Comparison of ENCODE assay signal across 11 cellular contexts in the genomic region with DNA sequence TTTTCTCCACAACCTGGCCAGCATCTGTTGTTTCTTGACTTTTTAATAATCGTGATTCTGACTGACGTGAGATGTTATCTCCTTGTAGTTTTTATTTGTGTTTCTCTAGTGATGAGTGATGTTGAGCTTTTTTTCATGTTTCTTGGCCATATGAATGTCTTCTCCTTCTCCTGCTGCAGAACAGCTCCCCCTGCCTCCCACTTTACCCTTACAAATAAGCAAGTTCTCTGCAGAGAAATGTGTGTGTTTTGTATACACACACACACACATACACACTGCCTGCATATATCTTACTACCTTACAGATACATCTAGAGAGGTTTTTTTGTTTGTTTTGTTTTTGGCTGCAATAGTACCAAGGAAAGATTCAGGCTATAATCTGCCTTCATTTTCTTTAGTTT.
A peak's percentile ranks its signal among the peaks of the same experiment; 100 is the strongest.
DNase-seq lines count a peak whose midpoint lies in the region; ATAC-seq and TF ChIP-seq lines count a peak whose summit lies in the region.
"Had no signal": no experiment of that assay in that cellular context is flagged by ENCODE, and none has a peak within 500 bp of the region (broad histone marks: within the 10 kb centered on the region; RNA-seq: fewer than 3 reads in every experiment).

No MANE protein-coding gene starts in this region.

- no peaks in the 10 kb centered on the region for H3K4me1 ChIP-seq in Loucy (ENCODE audit: insufficient read depth, low read length, poor library complexity, severe bottlenecking)

- H3K27me3 ChIP-seq in Loucy (ENCODE audit: insufficient read depth, low read length, poor library complexity, severe bottlenecking): no peaks in the 10 kb centered on the region

- H3K4me2 ChIP-seq in Loucy (ENCODE audit: low read depth, low read length, poor library complexity, severe bottlenecking): no peak overlapping the region

- ATAC-seq in GM19463 (IDR thresholded peaks at IDR 0.05; ENCODE audit: unreplicated experiment): no peak
- ATAC-seq: stimulated activated memory B cell treated with anti-CD40 and anti-IgM and Interleukin-4, amounts not matched to agents 10 μg/mL and 1 μg/mL and 100 μg/mL, for 72 hours had no signal

- no peaks in the 10 kb centered on the region for H3K9me3 ChIP-seq in Loucy (ENCODE audit: insufficient read depth, low read depth, low read length)

- no peaks in the 10 kb centered on the region for H3K9me2 ChIP-seq in Loucy (replicated peaks; ENCODE audit: low read depth, low read length)

- no peaks in the 10 kb centered on the region for H4K20me1 ChIP-seq in Loucy (ENCODE audit: insufficient read depth, low read length, poor library complexity, severe bottlenecking)

- DNase-seq in NOMO-1 treated with DMSO at 0.1 percent for 48 hours (lab: John Stamatoyannopoulos, UW; ENCODE audit: unreplicated experiment): peak; percentile 5
- no peak for DNase-seq in NOMO-1 treated with dmso at 0.1 percent for 144 hours (lab: John Stamatoyannopoulos, UW; ENCODE audit: unreplicated experiment)
- peak; percentile 15 for DNase-seq in cerebellar cortex (ENCODE audit: low spot score)
- peak; percentile 9 for DNase-seq in pons (ENCODE audit: low spot score)
- no peak for DNase-seq in GDM1 (lab: John Stamatoyannopoulos, UW)
- no peak for DNase-seq in NCI-H524 treated with DMSO at 0.1 percent for 48 hours (lab: John Stamatoyannopoulos, UW)
- DNase-seq: CD8-positive, alpha-beta memory T cell; NCI-H1930 had no signal

- H3K4me3 ChIP-seq in Loucy (ENCODE audit: low read length, poor library complexity, severe bottlenecking): no peak overlapping the region

- peak; percentile 52 for TF ChIP-seq CTCF in Loucy (conservative IDR thresholded peaks at IDR 0.05; ENCODE audit: low read length)

- no peak overlapping the region for H2AFZ ChIP-seq in Loucy (ENCODE audit: low read length)

- no peak overlapping the region for H3K9ac ChIP-seq in Loucy (ENCODE audit: low read depth, low read length, poor library complexity, severe bottlenecking)

- no peaks in the 10 kb centered on the region for H3K79me2 ChIP-seq in Loucy (ENCODE audit: insufficient read depth, low read length)

- H3K36me3 ChIP-seq in Loucy (ENCODE audit: insufficient read depth, low read length): no peaks in the 10 kb centered on the region

- no peaks in the 10 kb centered on the region for H3F3A ChIP-seq in Loucy (ENCODE audit: low read depth)

Comparison
In these comparisons a context has a peak if more than half of its experiments do, and no peak if none do; other contexts are left out.
1. DNase-seq: peak in NOMO-1 treated with DMSO at 0.1 percent for 48 hours (single experiment), cerebellar cortex (single experiment) and pons (single experiment); none in NOMO-1 treated with dmso at 0.1 percent for 144 hours (single experiment), GDM1 (single experiment) and NCI-H524 treated with DMSO at 0.1 percent for 48 hours (single experiment).